17 cellular contexts compared by ENCODE assay signal in genomic region chr21:31396399-31396798, GRCh38. TPM values are rescaled to one million over a fixed set of nuclear protein-coding genes. Genes with fewer than 3 reads are reported as not detected.
DNase-seq lines count a peak whose midpoint lies in the region; ATAC-seq and TF ChIP-seq lines count a peak whose summit lies in the region.
"Had no signal": no experiment of that assay in that cellular context is flagged by ENCODE, and none has a peak within 500 bp of the region (broad histone marks: within the 10 kb centered on the region; RNA-seq: fewer than 3 reads in every experiment).

No MANE protein-coding gene starts in this region.

- no peak for ATAC-seq in GM21528 (IDR thresholded peaks at IDR 0.05; ENCODE audit: low FRiP score, unreplicated experiment)
- no peak for ATAC-seq in activated CD8-positive, alpha-beta T cell treated with anti-CD3 and anti-CD28 coated beads, Interleukin-2, amount 10 ng/mL, durations not matched to agents 7 days and 5 days
- ATAC-seq: A549 had no signal

- peak overlapping the region in 1 of 59 donors; percentile 48 for H3K4me3 ChIP-seq in dorsolateral prefrontal cortex
- no peak overlapping the region for H3K4me3 ChIP-seq in stomach
- H3K4me3 ChIP-seq: A549 had no signal

- peaks cover 3% of the 10 kb centered on the region for H3K36me3 Mint-ChIP-seq in activated CD4-positive, alpha-beta T cell treated with anti-CD3 and anti-CD28 coated beads, Interleukin-2, amount 10 ng/mL, durations not matched to agents 7 days and 5 days (ENCODE audit: low read depth)
- no peaks in the 10 kb centered on the region for H3K36me3 Mint-ChIP-seq in neural crest cell (ENCODE audit: low read depth)
- H3K36me3 Mint-ChIP-seq in activated CD8-positive, alpha-beta T cell treated with anti-CD3 and anti-CD28 coated beads, Interleukin-2, amount 10 ng/mL, durations not matched to agents 7 days and 5 days (ENCODE audit: low read depth) = peaks cover 3% of the 10 kb centered on the region
- H3K36me3 Mint-ChIP-seq: CD14-positive monocyte; CD4-positive, alpha-beta memory T cell had no signal

- no peak overlapping the region for H3K4me3 Mint-ChIP-seq in activated CD4-positive, alpha-beta T cell treated with anti-CD3 and anti-CD28 coated beads, Interleukin-2, amount 10 ng/mL, durations not matched to agents 7 days and 5 days
- peak overlapping the region; percentile 28 for H3K4me3 Mint-ChIP-seq in neural crest cell
- no peak overlapping the region for H3K4me3 Mint-ChIP-seq in activated CD8-positive, alpha-beta T cell treated with anti-CD3 and anti-CD28 coated beads, Interleukin-2, amount 10 ng/mL, durations not matched to agents 7 days and 5 days
- H3K4me3 Mint-ChIP-seq: CD14-positive monocyte, H9 had no signal

- H3K27me3 ChIP-seq in dorsolateral prefrontal cortex = no peaks in the 10 kb centered on the region
- no peaks in the 10 kb centered on the region for H3K27me3 ChIP-seq in stomach

- no peaks in the 10 kb centered on the region for H3K36me3 ChIP-seq in stomach

- WGBS in stomach, 5 donors = 95 to 99% (median 97%) methylated on average over 4 of the region's 4 CpGs

- no peak for TF ChIP-seq POLR2A in stomach (IDR thresholded peaks at IDR 0.05)

- DNase-seq in activated CD4-positive, alpha-beta T cell treated with anti-CD3 and anti-CD28 coated beads, Interleukin-2, amount 10 ng/mL, durations not matched to agents 7 days and 5 days = no peak
- DNase-seq in activated CD4-positive, alpha-beta T cell treated with anti-CD3 and anti-CD28 coated beads for 4 hours = no peak
- DNase-seq in dorsolateral prefrontal cortex (no peak), neural crest cell (ENCODE audit: low read depth, low spot score) (no peak), stomach (no peak)
- no peak for DNase-seq in activated CD8-positive, alpha-beta T cell treated with anti-CD3 and anti-CD28 coated beads, Interleukin-2, amount 10 ng/mL, durations not matched to agents 7 days and 5 days
- DNase-seq: AML-193; CD4-positive, alpha-beta memory T cell; DMS153; DMS79; GF-D8; H9 had no signal

- H3K27ac Mint-ChIP-seq in activated CD4-positive, alpha-beta T cell treated with anti-CD3 and anti-CD28 coated beads, Interleukin-2, amount 10 ng/mL, durations not matched to agents 7 days and 5 days = peak overlapping the region; percentile 66
- H3K27ac Mint-ChIP-seq in neural crest cell (ENCODE audit: unreplicated experiment) = no peak overlapping the region
- H3K27ac Mint-ChIP-seq in activated CD8-positive, alpha-beta T cell treated with anti-CD3 and anti-CD28 coated beads, Interleukin-2, amount 10 ng/mL, durations not matched to agents 7 days and 5 days = no peak overlapping the region
- H3K27ac Mint-ChIP-seq: CD14-positive monocyte had no signal

- no peaks in the 10 kb centered on the region for H3K9me3 ChIP-seq in stomach
- H3K9me3 ChIP-seq: A549 had no signal

- POLR2A ChIA-PET in activated CD4-positive, alpha-beta T cell treated with anti-CD3 and anti-CD28 coated beads, Interleukin-2, amount 10 ng/mL, durations not matched to agents 7 days and 5 days (lab: Charles Lee) = interaction anchor here (0.6 kb wide), 1 partner anchor 42 kb away, joined by 3 read pairs; no protein-coding TSS in a partner anchor
- POLR2A ChIA-PET in activated CD8-positive, alpha-beta T cell treated with anti-CD3 and anti-CD28 coated beads, Interleukin-2, amount 10 ng/mL, durations not matched to agents 7 days and 5 days (lab: Charles Lee) = no interaction called here

- peak overlapping the region in 53 of 59 donors; percentile 30 to 94 (median 84) for H3K27ac ChIP-seq in dorsolateral prefrontal cortex
- peak overlapping the region; percentile 78 for H3K27ac ChIP-seq in temporal lobe (ENCODE audit: low read depth, low read length)
- no peak overlapping the region for H3K27ac ChIP-seq in stomach
- H3K27ac ChIP-seq: 22Rv1, A549 had no signal

- H3K4me1 ChIP-seq in stomach = no peaks in the 10 kb centered on the region
- H3K4me1 ChIP-seq: A549 had no signal

- CTCF ChIA-PET in activated CD4-positive, alpha-beta T cell treated with anti-CD3 and anti-CD28 coated beads, Interleukin-2, amount 10 ng/mL, durations not matched to agents 7 days and 5 days (lab: Charles Lee) = interaction anchor here (1.1 kb wide), 1 partner anchor 13 kb away, joined by 3 read pairs; no protein-coding TSS in a partner anchor
- CTCF ChIA-PET in activated CD8-positive, alpha-beta T cell treated with anti-CD3 and anti-CD28 coated beads, Interleukin-2, amount 10 ng/mL, durations not matched to agents 7 days and 5 days (lab: Charles Lee) = no interaction called here

- TF ChIP-seq EP300 in stomach (IDR thresholded peaks at IDR 0.05) = no peak

- intact Hi-C loops in dorsolateral prefrontal cortex (cut with DNase I) = loop anchor here in 1 of 2 donors (5.0 kb wide), 1 partner anchor 71 kb away; no protein-coding TSS in a partner anchor
- intact Hi-C loops in stomach (cut with DNase I; ENCODE audit: low total_unique reads) = no loop called here

- TF ChIP-seq CTCF in dorsolateral prefrontal cortex (IDR thresholded peaks at IDR 0.05 in 54 of 56, conservative IDR thresholded peaks at IDR 0.05 in 2 of 56; ENCODE audit: low read depth in 1 of 56, partially characterized antibody in 56 of 56) (no peak), neural crest cell (conservative IDR thresholded peaks at IDR 0.05) (no peak), stomach (IDR thresholded peaks at IDR 0.05) (no peak)

- no peaks in the 10 kb centered on the region for H3K9me3 Mint-ChIP-seq in activated CD4-positive, alpha-beta T cell treated with anti-CD3 and anti-CD28 coated beads, Interleukin-2, amount 10 ng/mL, durations not matched to agents 7 days and 5 days
- H3K9me3 Mint-ChIP-seq in neural crest cell = no peaks in the 10 kb centered on the region
- no peaks in the 10 kb centered on the region for H3K9me3 Mint-ChIP-seq in activated CD8-positive, alpha-beta T cell treated with anti-CD3 and anti-CD28 coated beads, Interleukin-2, amount 10 ng/mL, durations not matched to agents 7 days and 5 days (ENCODE audit: insufficient read depth)
- H3K9me3 Mint-ChIP-seq: CD4-positive, alpha-beta memory T cell; H9 had no signal

- peaks cover 2% of the 10 kb centered on the region for H3K27me3 Mint-ChIP-seq in activated CD4-positive, alpha-beta T cell treated with anti-CD3 and anti-CD28 coated beads, Interleukin-2, amount 10 ng/mL, durations not matched to agents 7 days and 5 days
- no peaks in the 10 kb centered on the region for H3K27me3 Mint-ChIP-seq in neural crest cell (ENCODE audit: low read depth)
- H3K27me3 Mint-ChIP-seq in activated CD8-positive, alpha-beta T cell treated with anti-CD3 and anti-CD28 coated beads, Interleukin-2, amount 10 ng/mL, durations not matched to agents 7 days and 5 days (ENCODE audit: low read depth) = no peaks in the 10 kb centered on the region
- H3K27me3 Mint-ChIP-seq: CD4-positive, alpha-beta memory T cell had no signal

- H3K4me1 Mint-ChIP-seq in activated CD4-positive, alpha-beta T cell treated with anti-CD3 and anti-CD28 coated beads, Interleukin-2, amount 10 ng/mL, durations not matched to agents 7 days and 5 days = peaks cover 59% of the 10 kb centered on the region
- peaks cover 60% of the 10 kb centered on the region for H3K4me1 Mint-ChIP-seq in neural crest cell
- peaks cover 65% of the 10 kb centered on the region for H3K4me1 Mint-ChIP-seq in activated CD8-positive, alpha-beta T cell treated with anti-CD3 and anti-CD28 coated beads, Interleukin-2, amount 10 ng/mL, durations not matched to agents 7 days and 5 days (ENCODE audit: low read depth)

RNA-seq across cellular contexts. Expression of gene TIAM1, which starts 52.3 kb away (rescaled TPM):
- total RNA-seq in activated CD4-positive, alpha-beta T cell treated with anti-CD3 and anti-CD28 coated beads, Interleukin-2, amount 10 ng/mL, durations not matched to agents 7 days and 5 days = 10 to 100 TPM; 55.7 to 59.1 TPM
- 100 to 1,000 TPM in 9 of 120 experiments, 10 to 100 TPM in 111; 53.4 to 115 (median 79.5) TPM for total RNA-seq in dorsolateral prefrontal cortex
- total RNA-seq in neural crest cell = 53.6 and 54.8 TPM in 2 replicates
- total RNA-seq in temporal lobe = 24.3 TPM
- 10 to 100 TPM; 41.5 to 46.9 TPM for total RNA-seq in activated CD8-positive, alpha-beta T cell treated with anti-CD3 and anti-CD28 coated beads, Interleukin-2, amount 10 ng/mL, durations not matched to agents 7 days and 5 days
- 10 to 100 TPM in 1 of 5 donors, 1 to 10 TPM in 4; 1.8 to 19.8 (median 4.1) TPM for total RNA-seq in stomach
- 1 to 10 TPM; 1.1 to 5.1 (median 1.8) TPM for polyA plus RNA-seq in stomach

Comparison
In these comparisons a context has a peak if more than half of its experiments do, and no peak if none do; other contexts are left out.
1. H3K27ac ChIP-seq: peak in dorsolateral prefrontal cortex (53 of 59) and temporal lobe (single experiment); none in stomach (0 of 5).